8 cellular contexts compared by ENCODE assay signal in genomic region chr6:166341464-166341863, GRCh38. TPM values are rescaled to one million over a fixed set of nuclear protein-coding genes. Genes with fewer than 3 reads are reported as not detected.
DNase-seq lines count a peak whose midpoint lies in the region; ATAC-seq and TF ChIP-seq lines count a peak whose summit lies in the region.

No MANE protein-coding gene starts in this region.

- TF ChIP-seq CTCF in RWPE2 (IDR thresholded peaks at IDR 0.05; ENCODE audit: poor library complexity, severe bottlenecking) (no peak), omental fat pad (IDR thresholded peaks at IDR 0.05) (no peak)

- TF ChIP-seq POLR2A in GM15510 (IDR thresholded peaks at IDR 0.05; ENCODE audit: borderline replicate concordance, extremely low read depth, insufficient read length) (peak; percentile 11), erythroblast (IDR thresholded peaks at IDR 0.05; ENCODE audit: low read length) (no peak)

- DNase-seq in RWPE2 (ENCODE audit: low spot score) (no peak), erythroblast (lab: John Stamatoyannopoulos, UW) (peak; percentile 45 to 58), NCI-H1436 (lab: John Stamatoyannopoulos, UW) (no peak), NCI-H446 (lab: John Stamatoyannopoulos, UW) (no peak), omental fat pad (ENCODE audit: low spot score) (no peak)
- no peak for DNase-seq in stimulated activated CD4-positive, alpha-beta T cell treated with anti-CD3 and anti-CD28 coated beads, Interleukin-12 subunit alpha, Interleukin-12 subunit beta, amount 100 ng/mL, for 4 hours

- peak overlapping the region; percentile 68 for H3K4me3 ChIP-seq in RWPE2 (ENCODE audit: severe bottlenecking)
- H3K4me3 ChIP-seq in rectal smooth muscle tissue (ENCODE audit: low read length) = peak overlapping the region; percentile 96

- H3K9ac ChIP-seq in rectal smooth muscle tissue (ENCODE audit: low read length) = no peak overlapping the region

- no peak for ATAC-seq in RWPE2 (ENCODE audit: low read depth)
- no peak for ATAC-seq in omental fat pad (ENCODE audit: low FRiP score)

- no peaks in the 10 kb centered on the region for H3K27me3 ChIP-seq in RWPE2 (ENCODE audit: insufficient read depth, poor library complexity, severe bottlenecking)
- H3K27me3 ChIP-seq in rectal smooth muscle tissue (ENCODE audit: control insufficient read depth, insufficient read depth, low read length) = no peaks in the 10 kb centered on the region

- peak overlapping the region; percentile 58 for H3K27ac ChIP-seq in RWPE2 (ENCODE audit: poor library complexity, severe bottlenecking)
- no peak overlapping the region for H3K27ac ChIP-seq in rectal smooth muscle tissue (ENCODE audit: low read depth, low read length)

- H3K4me1 ChIP-seq in RWPE2 (ENCODE audit: insufficient read depth, poor library complexity, severe bottlenecking) (peaks cover 5% of the 10 kb centered on the region), rectal smooth muscle tissue (ENCODE audit: control insufficient read depth, insufficient read depth, low read length) (peaks cover 4% of the 10 kb centered on the region)

- no peaks in the 10 kb centered on the region for H3K9me3 ChIP-seq in RWPE2 (ENCODE audit: severe bottlenecking)

- peaks cover 20% of the 10 kb centered on the region for H3K36me3 ChIP-seq in RWPE2 (ENCODE audit: low read depth)
- no peaks in the 10 kb centered on the region for H3K36me3 ChIP-seq in rectal smooth muscle tissue (ENCODE audit: control insufficient read depth, insufficient read depth, low read length)

RNA-seq across cellular contexts. Expression of gene SFT2D1, which starts 0.9 kb away (rescaled TPM):
- 10 to 100 TPM; 40.0 to 63.7 (median 53.8) TPM for total RNA-seq in omental fat pad

RNA-seq across cellular contexts. Expression of gene PRR18, which starts 33.3 kb away (rescaled TPM):
- under 1 TPM in 3 of 4 donors, not detected in 1; 0.37 to 0.63 (median 0.38) TPM for total RNA-seq in omental fat pad

RNA-seq across cellular contexts. Expression of gene MPC1, which starts 41.3 kb away (rescaled TPM):
- total RNA-seq in omental fat pad = 10 to 100 TPM; 33.4 to 99.4 (median 58.8) TPM

Comparison
In these comparisons a context has a peak if more than half of its experiments do, and no peak if none do; other contexts are left out.
1. DNase-seq: peak in erythroblast (2 of 2); none in RWPE2 (single experiment), NCI-H1436 (single experiment), NCI-H446 (0 of 2), omental fat pad (single experiment) and stimulated activated CD4-positive, alpha-beta T cell treated with anti-CD3 and anti-CD28 coated beads, Interleukin-12 subunit alpha, Interleukin-12 subunit beta, amount 100 ng/mL, for 4 hours (single experiment).